ENCODE assay signal across 1 cellular context in the genomic region with DNA sequence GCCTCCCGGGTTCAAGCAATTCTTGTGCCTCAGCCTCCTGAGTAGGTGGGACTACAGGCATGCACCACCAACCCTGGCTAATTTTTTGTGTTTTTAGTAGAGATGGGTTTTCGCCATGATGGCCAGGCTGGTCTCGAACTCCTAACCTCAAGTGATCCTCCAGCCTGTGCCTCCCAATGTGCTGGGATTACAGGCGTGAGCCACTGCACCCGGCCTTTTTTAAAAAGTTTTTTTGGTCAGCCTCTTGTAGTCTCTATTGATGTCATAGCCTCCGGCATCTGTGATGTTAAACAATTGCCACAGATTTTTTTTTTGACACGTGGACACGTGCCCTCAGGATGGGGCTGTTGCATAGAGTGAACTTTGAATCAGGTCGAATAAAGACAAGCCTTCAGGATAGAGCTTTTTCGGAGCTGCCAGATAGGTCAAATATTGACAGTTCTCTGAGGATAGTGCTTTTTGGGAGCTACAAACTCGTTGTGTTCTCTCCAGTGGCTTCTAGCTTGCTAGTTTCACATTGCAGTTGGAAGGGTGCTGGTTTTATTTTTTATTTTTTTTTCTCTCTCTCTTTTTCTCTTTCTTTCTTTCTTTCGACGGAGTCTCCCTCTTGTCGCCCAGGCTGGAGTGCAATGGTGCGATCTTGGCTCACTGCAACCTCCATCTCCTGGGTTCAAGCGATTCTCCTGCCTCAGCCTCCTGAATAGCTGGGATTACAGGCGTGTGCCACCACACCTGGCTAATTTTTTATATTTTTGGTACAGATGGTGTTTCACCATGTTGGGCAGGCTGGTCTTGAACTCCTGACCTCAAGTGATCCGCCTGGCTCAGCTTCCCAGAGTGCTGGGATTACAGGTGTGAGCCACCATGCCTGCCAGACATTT.
TF ChIP-seq lines count a peak whose summit lies in the region.
"Not testable (repeated sequence)": the region's sequence is repeated elsewhere in the genome, so short reads cannot be mapped to it uniquely, and the experiment has no call there.

No MANE protein-coding gene starts in this region.

TF ChIP-seq in HepG2, 621 proteins besides CTCF, POLR2A, EP300 and RAD21 (continued from another document and continues in another):
- TF ChIP-seq AHDC1 (CRISPR knock-in tag; IDR thresholded peaks at IDR 0.05; ENCODE audit: borderline replicate concordance) (peak; percentile 93; the same call in 1 of the 2 replicates), ZNF225 (CRISPR knock-in tag; IDR thresholded peaks at IDR 0.05) (0 out of 2 replicates have a peak, but pooled peaks have one; percentile 38), ZNF788 (CRISPR knock-in tag; IDR thresholded peaks at IDR 0.05; ENCODE audit: borderline replicate concordance) (peak; percentile 58; the same call in 1 of the 2 replicates), ZBTB4 (CRISPR knock-in tag; IDR thresholded peaks at IDR 0.05; ENCODE audit: borderline replicate concordance) (peak; percentile 25; the same call in 1 of the 2 replicates), NFIC (IDR thresholded peaks at IDR 0.05; ENCODE audit: low read length) (peak; percentile 77), ATF7 (IDR thresholded peaks at IDR 0.05) (peak; percentile 58; the same call in 1 of the 2 replicates), ATF7 (CRISPR knock-in tag; IDR thresholded peaks at IDR 0.05) (peak; percentile 91), ZBTB21 (CRISPR knock-in tag; IDR thresholded peaks at IDR 0.05) (peak; percentile 97), ZNF337 (CRISPR knock-in tag; IDR thresholded peaks at IDR 0.05; ENCODE audit: borderline replicate concordance, low read depth) (0 out of 2 replicates have a peak, but pooled peaks have one; percentile 56), ZNF747 (CRISPR knock-in tag; IDR thresholded peaks at IDR 0.05; ENCODE audit: borderline replicate concordance) (peak; percentile 73; the same call in 1 of the 2 replicates), KDM5A (IDR thresholded peaks at IDR 0.05; ENCODE audit: borderline replicate concordance, low read length) (0 out of 2 replicates have a peak, but pooled peaks have one; percentile 48), ZNF670 (CRISPR knock-in tag; IDR thresholded peaks at IDR 0.05; ENCODE audit: borderline replicate concordance) (peak; percentile 79; the same call in 1 of the 2 replicates), ZNF432 (CRISPR knock-in tag; IDR thresholded peaks at IDR 0.05; ENCODE audit: borderline replicate concordance) (peak; percentile 98), ELF4 (CRISPR knock-in tag; IDR thresholded peaks at IDR 0.05; ENCODE audit: borderline replicate concordance) (peak; percentile 49; the same call in 1 of the 2 replicates), TFE3 (CRISPR knock-in tag; IDR thresholded peaks at IDR 0.05) (peak; percentile 91), NONO (CRISPR knock-in tag; conservative IDR thresholded peaks at IDR 0.05) (peak; percentile 94), ZNF350 (CRISPR knock-in tag; IDR thresholded peaks at IDR 0.05; ENCODE audit: borderline replicate concordance, low read depth) (peak; percentile 86; the same call in 1 of the 2 replicates), TCF7 (IDR thresholded peaks at IDR 0.05; ENCODE audit: low read depth) (peak; percentile 80), ERF (CRISPR knock-in tag; IDR thresholded peaks at IDR 0.05) (peak; percentile 91), CEBPB (IDR thresholded peaks at IDR 0.05; ENCODE audit: borderline replicate concordance, low read depth, low read length) (peak; percentile 87), ONECUT2 (CRISPR knock-in tag; IDR thresholded peaks at IDR 0.05) (peak; percentile 44), ZEB1 (IDR thresholded peaks at IDR 0.05; ENCODE audit: insufficient replicate concordance, low read depth) (peak; percentile 23), IRF2 (CRISPR knock-in tag; IDR thresholded peaks at IDR 0.05) (peak; percentile 79), ZNF276 (CRISPR knock-in tag; IDR thresholded peaks at IDR 0.05; ENCODE audit: low read depth) (peak; percentile 57; the same call in 1 of the 2 replicates), MIER2 (CRISPR knock-in tag; IDR thresholded peaks at IDR 0.05) (peak; percentile 61; the same call in 1 of the 2 replicates), XRCC5 (optimal IDR thresholded peaks at IDR 0.05; ENCODE audit: low read length) (peak; percentile 44), GATAD2A (CRISPR knock-in tag; IDR thresholded peaks at IDR 0.05) (peak; percentile 95), ZNF3 (CRISPR knock-in tag; IDR thresholded peaks at IDR 0.05) (peak; percentile 67; the same call in 1 of the 2 replicates), MAX (IDR thresholded peaks at IDR 0.05) (peak; percentile 98), ZSCAN30 (CRISPR knock-in tag; IDR thresholded peaks at IDR 0.05) (peak; percentile 49; the same call in 1 of the 2 replicates), KDM1A (CRISPR knock-in tag; IDR thresholded peaks at IDR 0.05) (peak; percentile 60; the same call in 1 of the 2 replicates), SIN3A (IDR thresholded peaks at IDR 0.05; ENCODE audit: borderline replicate concordance, low read depth, low read length) (peak; percentile 98), NCOA2 (CRISPR knock-in tag; IDR thresholded peaks at IDR 0.05) (peak; percentile 89), ATF7-NPFF (CRISPR knock-in tag; IDR thresholded peaks at IDR 0.05; ENCODE audit: low read depth) (peak; percentile 76; the same call in 1 of the 2 replicates), HMG20B (CRISPR knock-in tag; conservative IDR thresholded peaks at IDR 0.05) (peak; percentile 96), BCL6 (CRISPR knock-in tag; IDR thresholded peaks at IDR 0.05) (peak; percentile 76)
- TF ChIP-seq, protein P1, sequence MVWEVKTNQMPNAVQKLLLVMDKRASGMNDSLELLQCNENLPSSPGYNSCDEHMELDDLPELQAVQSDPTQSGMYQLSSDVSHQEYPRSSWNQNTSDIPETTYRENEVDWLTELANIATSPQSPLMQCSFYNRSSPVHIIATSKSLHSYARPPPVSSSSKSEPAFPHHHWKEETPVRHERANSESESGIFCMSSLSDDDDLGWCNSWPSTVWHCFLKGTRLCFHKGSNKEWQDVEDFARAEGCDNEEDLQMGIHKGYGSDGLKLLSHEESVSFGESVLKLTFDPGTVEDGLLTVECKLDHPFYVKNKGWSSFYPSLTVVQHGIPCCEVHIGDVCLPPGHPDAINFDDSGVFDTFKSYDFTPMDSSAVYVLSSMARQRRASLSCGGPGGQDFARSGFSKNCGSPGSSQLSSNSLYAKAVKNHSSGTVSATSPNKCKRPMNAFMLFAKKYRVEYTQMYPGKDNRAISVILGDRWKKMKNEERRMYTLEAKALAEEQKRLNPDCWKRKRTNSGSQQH (CRISPR knock-in tag; IDR thresholded peaks at IDR 0.05; ENCODE audit: low read depth): peak; percentile 69; the same call in 1 of the 2 replicates
- TF ChIP-seq, protein P2, sequence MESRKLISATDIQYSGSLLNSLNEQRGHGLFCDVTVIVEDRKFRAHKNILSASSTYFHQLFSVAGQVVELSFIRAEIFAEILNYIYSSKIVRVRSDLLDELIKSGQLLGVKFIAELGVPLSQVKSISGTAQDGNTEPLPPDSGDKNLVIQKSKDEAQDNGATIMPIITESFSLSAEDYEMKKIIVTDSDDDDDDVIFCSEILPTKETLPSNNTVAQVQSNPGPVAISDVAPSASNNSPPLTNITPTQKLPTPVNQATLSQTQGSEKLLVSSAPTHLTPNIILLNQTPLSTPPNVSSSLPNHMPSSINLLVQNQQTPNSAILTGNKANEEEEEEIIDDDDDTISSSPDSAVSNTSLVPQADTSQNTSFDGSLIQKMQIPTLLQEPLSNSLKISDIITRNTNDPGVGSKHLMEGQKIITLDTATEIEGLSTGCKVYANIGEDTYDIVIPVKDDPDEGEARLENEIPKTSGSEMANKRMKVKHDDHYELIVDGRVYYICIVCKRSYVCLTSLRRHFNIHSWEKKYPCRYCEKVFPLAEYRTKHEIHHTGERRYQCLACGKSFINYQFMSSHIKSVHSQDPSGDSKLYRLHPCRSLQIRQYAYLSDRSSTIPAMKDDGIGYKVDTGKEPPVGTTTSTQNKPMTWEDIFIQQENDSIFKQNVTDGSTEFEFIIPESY (CRISPR knock-in tag; IDR thresholded peaks at IDR 0.05): peak; percentile 57; the same call in 1 of the 2 replicates
- not testable (repeated sequence) for TF ChIP-seq NONO (IDR thresholded peaks at IDR 0.05)
- TF ChIP-seq, protein P3, sequence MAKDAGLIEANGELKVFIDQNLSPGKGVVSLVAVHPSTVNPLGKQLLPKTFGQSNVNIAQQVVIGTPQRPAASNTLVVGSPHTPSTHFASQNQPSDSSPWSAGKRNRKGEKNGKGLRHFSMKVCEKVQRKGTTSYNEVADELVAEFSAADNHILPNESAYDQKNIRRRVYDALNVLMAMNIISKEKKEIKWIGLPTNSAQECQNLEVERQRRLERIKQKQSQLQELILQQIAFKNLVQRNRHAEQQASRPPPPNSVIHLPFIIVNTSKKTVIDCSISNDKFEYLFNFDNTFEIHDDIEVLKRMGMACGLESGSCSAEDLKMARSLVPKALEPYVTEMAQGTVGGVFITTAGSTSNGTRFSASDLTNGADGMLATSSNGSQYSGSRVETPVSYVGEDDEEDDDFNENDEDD (CRISPR knock-in tag; IDR thresholded peaks at IDR 0.05; ENCODE audit: borderline replicate concordance): peak; percentile 75; the same call in 1 of the 2 replicates
